8 cellular contexts compared by ENCODE assay signal in the genomic region with DNA sequence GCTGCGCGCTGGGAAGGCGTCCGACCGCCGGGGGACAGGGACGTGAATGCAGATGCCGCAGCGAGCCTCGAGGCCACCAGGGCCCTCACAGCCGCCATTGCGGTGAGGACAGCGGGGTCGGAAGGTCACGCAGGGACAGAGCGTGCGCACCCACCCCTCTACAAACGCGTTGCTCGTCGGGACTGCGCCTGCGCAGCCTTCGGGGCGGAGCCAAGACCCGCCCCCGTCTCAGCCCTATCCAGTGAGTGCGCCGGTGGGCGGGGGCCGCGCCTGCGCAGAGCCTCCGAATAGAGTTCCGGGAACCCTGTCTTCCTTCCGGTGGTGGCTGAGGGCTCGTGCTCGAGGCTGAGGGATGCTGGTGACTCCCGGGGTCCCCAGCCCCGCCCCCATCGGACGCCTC.
DNase-seq lines count a peak whose midpoint lies in the region; ATAC-seq and TF ChIP-seq lines count a peak whose summit lies in the region.
"Not testable (repeated sequence)": the region's sequence is repeated elsewhere in the genome, so short reads cannot be mapped to it uniquely, and the experiment has no call there.

No MANE protein-coding gene starts in this region.

- H3K9me3 ChIP-seq in skeletal muscle satellite cell (replicated peaks; ENCODE audit: low read length); transverse colon: not testable (repeated sequence)

- peak overlapping the region; percentile 50 for H3K9ac ChIP-seq in skeletal muscle satellite cell (ENCODE audit: low read depth, low read length)

- H3K27ac ChIP-seq in transverse colon = peak overlapping the region; percentile 72 to 83 (median 80)

- DNase-seq in NCI-H460 (ENCODE audit: extremely low read depth, low read depth) (peak; percentile 81), ecto neural progenitor cell (ENCODE audit: low spot score) (peak; percentile 94), left lobe of liver (ENCODE audit: low spot score) (peak; percentile 98), transverse colon (peak; percentile 98)
- peak; percentile 97 for DNase-seq in activated CD8-positive, alpha-beta memory T cell treated with anti-CD3 and anti-CD28 coated beads, Interleukin-2, amount 50 U/mL, for 4 hours

- in situ Hi-C loops in transverse colon (cut with MboI; ENCODE audit: low pct_ligation_motif_present in 1 of 4, low pct_unique_long_range_greater_than_20kb in 1 of 4, low sequenced_read_pairs in 3 of 4) = not testable (repeated sequence)

- H3K4me2 ChIP-seq in skeletal muscle satellite cell (ENCODE audit: low read length) = peak overlapping the region; percentile 25

- intact Hi-C loops in transverse colon (cut with DNase I; ENCODE audit: low total_unique reads) = not testable (repeated sequence)

- 0% methylated on average over 5 of the region's 42 CpGs; no CpG with 5 or more reads in 1 of the 2 donors for WGBS in transverse colon (ENCODE audit: low coverage in 1 of 2), 2 donors

- peak; percentile 39 for TF ChIP-seq POLR2A in transverse colon (IDR thresholded peaks at IDR 0.05)

- not testable (repeated sequence) for TF ChIP-seq EP300 in transverse colon (IDR thresholded peaks at IDR 0.05; ENCODE audit: low read depth)

- TF ChIP-seq CTCF in transverse colon (IDR thresholded peaks at IDR 0.05) = not testable (repeated sequence)

- H3K4me3 ChIP-seq in skeletal muscle satellite cell (ENCODE audit: low read length) (peak overlapping the region; percentile 59), transverse colon (peak overlapping the region; percentile 30 to 61 (median 42))

- not testable (repeated sequence) for H3K27me3 ChIP-seq in skeletal muscle satellite cell (ENCODE audit: control insufficient read depth, insufficient read depth, low read length); transverse colon

- H3K4me1 ChIP-seq in skeletal muscle satellite cell (ENCODE audit: control insufficient read depth, insufficient read depth, low read length); transverse colon: not testable (repeated sequence)

- not testable (repeated sequence) for H3K36me3 ChIP-seq in skeletal muscle satellite cell (ENCODE audit: insufficient read depth, low read length); transverse colon

- ATAC-seq in GM18868 (IDR thresholded peaks at IDR 0.05; ENCODE audit: unreplicated experiment) = peak; percentile 91
- peak; percentile 89 for ATAC-seq in HG02884 (IDR thresholded peaks at IDR 0.05; ENCODE audit: unreplicated experiment)
- peak; percentile 81 for ATAC-seq in left lobe of liver

Comparison
In these comparisons a context has a peak if more than half of its experiments do, and no peak if none do; other contexts are left out.
1. Peak in every context shown above with its lines: DNase-seq, ATAC-seq, H3K4me3 ChIP-seq and H3K27ac ChIP-seq.